In genomic region chr6:97136644-97137358, GRCh38 we compare ENCODE assay signal across 22 cellular contexts.
DNase-seq lines count a peak whose midpoint lies in the region; ATAC-seq and TF ChIP-seq lines count a peak whose summit lies in the region.
"Had no signal": no experiment of that assay in that cellular context is flagged by ENCODE, and none has a peak within 500 bp of the region (broad histone marks: within the 10 kb centered on the region; RNA-seq: fewer than 3 reads in every experiment).

No MANE protein-coding gene starts in this region.

- H3K27me3 Mint-ChIP-seq in mesothelial cell of epicardium (ENCODE audit: low read depth), result no peaks in the 10 kb centered on the region
- H3K27me3 Mint-ChIP-seq: activated CD4-positive, alpha-beta T cell treated with anti-CD3 and anti-CD28 coated beads, Interleukin-2, amount 10 ng/mL, durations not matched to agents 7 days and 5 days; naive thymus-derived CD8-positive, alpha-beta T cell had no signal

- H3K4me1 Mint-ChIP-seq in mesothelial cell of epicardium, result peaks cover 35% of the 10 kb centered on the region
- H3K4me1 Mint-ChIP-seq: activated CD4-positive, alpha-beta T cell treated with anti-CD3 and anti-CD28 coated beads, Interleukin-2, amount 10 ng/mL, durations not matched to agents 7 days and 5 days; naive thymus-derived CD8-positive, alpha-beta T cell had no signal

- H3K36me3 Mint-ChIP-seq in mesothelial cell of epicardium, result peaks cover 9% of the 10 kb centered on the region

- no peak for TF ChIP-seq CTCF in mesothelial cell of epicardium (IDR thresholded peaks at IDR 0.05; ENCODE audit: unreplicated experiment)

- peak overlapping the region; percentile 56 for H3K27ac Mint-ChIP-seq in mesothelial cell of epicardium
- H3K27ac Mint-ChIP-seq: activated CD4-positive, alpha-beta T cell treated with anti-CD3 and anti-CD28 coated beads, Interleukin-2, amount 10 ng/mL, durations not matched to agents 7 days and 5 days; naive thymus-derived CD8-positive, alpha-beta T cell had no signal

- DNase-seq in mesothelial cell of epicardium (ENCODE audit: low spot score in 2 of 2, unreplicated experiment in 2 of 2) (no peak), foreskin melanocyte (no peak), NCI-H1048 (lab: John Stamatoyannopoulos, UW) (no peak)
- DNase-seq in activated naive CD4-positive, alpha-beta T cell (lab: John Stamatoyannopoulos, UW), result no peak
- DNase-seq: activated CD4-positive, alpha-beta T cell treated with anti-CD3 and anti-CD28 coated beads, Interleukin-2, amount 10 ng/mL, durations not matched to agents 7 days and 5 days; DMS79; effector memory CD4-positive, alpha-beta T cell; IMR-90; mesenchymal stem cell; naive thymus-derived CD8-positive, alpha-beta T cell; NCI-H1417 treated with DMSO at 0.1 percent for 48 hours; NCI-H2171; NCI-H526; OCI-M1; ovary; stimulated activated CD4-positive, alpha-beta T cell treated with anti-CD3 and anti-CD28 coated beads, Interleukin-15, amount 100 ng/mL, for 24 hours had no signal

- no peaks in the 10 kb centered on the region for H3K9me3 Mint-ChIP-seq in mesothelial cell of epicardium
- H3K9me3 Mint-ChIP-seq: activated CD4-positive, alpha-beta T cell treated with anti-CD3 and anti-CD28 coated beads, Interleukin-2, amount 10 ng/mL, durations not matched to agents 7 days and 5 days; naive thymus-derived CD8-positive, alpha-beta T cell had no signal

- H3K4me3 Mint-ChIP-seq in mesothelial cell of epicardium, result no peak overlapping the region
- H3K4me3 Mint-ChIP-seq: activated CD4-positive, alpha-beta T cell treated with anti-CD3 and anti-CD28 coated beads, Interleukin-2, amount 10 ng/mL, durations not matched to agents 7 days and 5 days; naive thymus-derived CD8-positive, alpha-beta T cell had no signal

- ATAC-seq in GM18907 (IDR thresholded peaks at IDR 0.05; ENCODE audit: unreplicated experiment) (peak; percentile 64), GM21529 (IDR thresholded peaks at IDR 0.05; ENCODE audit: unreplicated experiment) (peak; percentile 64), HG03432 (IDR thresholded peaks at IDR 0.05; ENCODE audit: unreplicated experiment) (peak; percentile 53), HG03469 (IDR thresholded peaks at IDR 0.05; ENCODE audit: unreplicated experiment) (no peak)
- ATAC-seq: esophagus mucosa; naive thymus-derived CD8-positive, alpha-beta T cell; sciatic nerve had no signal
